Comparison of ENCODE assay signal across 2 cellular contexts in the genomic region with DNA sequence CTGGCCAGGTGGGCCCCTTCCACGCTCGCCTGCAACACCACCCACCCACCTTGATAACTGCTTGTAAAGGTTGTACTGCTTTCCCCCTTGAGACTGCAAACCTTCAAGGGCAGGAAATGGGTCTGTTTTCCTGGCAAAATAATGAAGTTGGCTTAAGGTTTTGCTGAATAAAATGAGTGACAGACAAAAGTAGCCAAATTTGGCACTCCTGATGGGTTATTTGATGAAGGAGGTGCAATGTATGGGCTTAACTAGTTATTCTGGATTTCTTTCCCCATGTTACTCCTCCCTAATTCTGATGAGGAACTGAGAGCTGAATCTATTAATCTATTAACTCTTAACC.
TF ChIP-seq lines count a peak whose summit lies in the region.

No MANE protein-coding gene starts in this region.

TF ChIP-seq in IMR-90, 13 proteins besides CTCF, POLR2A, EP300 and RAD21:
- TF ChIP-seq SMC3 (IDR thresholded peaks at IDR 0.05; ENCODE audit: low read depth, low read length), result no peak
- TF ChIP-seq CEBPB (IDR thresholded peaks at IDR 0.05; ENCODE audit: low read depth, low read length), result no peak
- no peak for TF ChIP-seq CHD1 (IDR thresholded peaks at IDR 0.05; ENCODE audit: low read depth, low read length)
- TF ChIP-seq BHLHE40 (IDR thresholded peaks at IDR 0.05; ENCODE audit: low read depth, low read length), result no peak
- TF ChIP-seq USF2 (IDR thresholded peaks at IDR 0.05; ENCODE audit: low read depth, low read length), result no peak
- TF ChIP-seq, protein P1, sequence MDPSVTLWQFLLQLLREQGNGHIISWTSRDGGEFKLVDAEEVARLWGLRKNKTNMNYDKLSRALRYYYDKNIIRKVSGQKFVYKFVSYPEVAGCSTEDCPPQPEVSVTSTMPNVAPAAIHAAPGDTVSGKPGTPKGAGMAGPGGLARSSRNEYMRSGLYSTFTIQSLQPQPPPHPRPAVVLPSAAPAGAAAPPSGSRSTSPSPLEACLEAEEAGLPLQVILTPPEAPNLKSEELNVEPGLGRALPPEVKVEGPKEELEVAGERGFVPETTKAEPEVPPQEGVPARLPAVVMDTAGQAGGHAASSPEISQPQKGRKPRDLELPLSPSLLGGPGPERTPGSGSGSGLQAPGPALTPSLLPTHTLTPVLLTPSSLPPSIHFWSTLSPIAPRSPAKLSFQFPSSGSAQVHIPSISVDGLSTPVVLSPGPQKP (IDR thresholded peaks at IDR 0.05; ENCODE audit: borderline replicate concordance, low read depth, low read length), result no peak
- TF ChIP-seq MAFK (IDR thresholded peaks at IDR 0.05; ENCODE audit: low read depth, low read length), result no peak
- TF ChIP-seq MXI1 (IDR thresholded peaks at IDR 0.05; ENCODE audit: borderline replicate concordance, low read depth, low read length), result no peak
- no peak for TF ChIP-seq MAZ (IDR thresholded peaks at IDR 0.05; ENCODE audit: borderline replicate concordance, low read depth, low read length)

TF ChIP-seq in H1, 55 proteins besides CTCF, POLR2A, EP300 and RAD21:
- TF ChIP-seq HDAC2 (IDR thresholded peaks at IDR 0.05; ENCODE audit: borderline replicate concordance in 1 of 2, low read depth in 2 of 2, low read length in 2 of 2), result no peak
- TF ChIP-seq SIRT6 (IDR thresholded peaks at IDR 0.05; ENCODE audit: low read length), result no peak
- no peak for TF ChIP-seq NANOG (IDR thresholded peaks at IDR 0.05; ENCODE audit: insufficient read depth, low read depth, low read length, poor library complexity, severe bottlenecking)
- no peak for TF ChIP-seq SP2 (IDR thresholded peaks at IDR 0.05; ENCODE audit: low read length)
- no peak for TF ChIP-seq YY1 (IDR thresholded peaks at IDR 0.05; ENCODE audit: low read depth, low read length)
- no peak for TF ChIP-seq ZNF274 (IDR thresholded peaks at IDR 0.05; ENCODE audit: borderline replicate concordance, extremely low read depth, low read length)
- no peak for TF ChIP-seq JUND (IDR thresholded peaks at IDR 0.05; ENCODE audit: low read length)
- no peak for TF ChIP-seq PHF8 (conservative IDR thresholded peaks at IDR 0.05; ENCODE audit: low read depth, low read length)
- no peak for TF ChIP-seq SP4 (IDR thresholded peaks at IDR 0.05; ENCODE audit: low read length)
- no peak for TF ChIP-seq CBX8 (IDR thresholded peaks at IDR 0.05; ENCODE audit: borderline replicate concordance, low read depth, low read length)
- TF ChIP-seq GTF2F1 (IDR thresholded peaks at IDR 0.05; ENCODE audit: borderline replicate concordance, low read depth, low read length), result no peak
- TF ChIP-seq SIX5 (IDR thresholded peaks at IDR 0.05; ENCODE audit: low read depth, low read length), result no peak
- TF ChIP-seq SUZ12 (IDR thresholded peaks at IDR 0.05; ENCODE audit: low read length), result no peak
- no peak for TF ChIP-seq POLR2AphosphoS5 (IDR thresholded peaks at IDR 0.05; ENCODE audit: low read depth, low read length)
- no peak for TF ChIP-seq CREB1 (IDR thresholded peaks at IDR 0.05)
- TF ChIP-seq CHD2 (IDR thresholded peaks at IDR 0.05; ENCODE audit: low read length), result no peak
- no peak for TF ChIP-seq HDAC6 (IDR thresholded peaks at IDR 0.05; ENCODE audit: low read depth, low read length)
- no peak for TF ChIP-seq ATF2 (IDR thresholded peaks at IDR 0.05; ENCODE audit: low read length)
- no peak for TF ChIP-seq RXRA (IDR thresholded peaks at IDR 0.05; ENCODE audit: insufficient read depth, low read depth, low read length)
- no peak for TF ChIP-seq USF2 (IDR thresholded peaks at IDR 0.05; ENCODE audit: low read length)
